Comparison of ENCODE assay signal across 1 cellular context in the genomic region with DNA sequence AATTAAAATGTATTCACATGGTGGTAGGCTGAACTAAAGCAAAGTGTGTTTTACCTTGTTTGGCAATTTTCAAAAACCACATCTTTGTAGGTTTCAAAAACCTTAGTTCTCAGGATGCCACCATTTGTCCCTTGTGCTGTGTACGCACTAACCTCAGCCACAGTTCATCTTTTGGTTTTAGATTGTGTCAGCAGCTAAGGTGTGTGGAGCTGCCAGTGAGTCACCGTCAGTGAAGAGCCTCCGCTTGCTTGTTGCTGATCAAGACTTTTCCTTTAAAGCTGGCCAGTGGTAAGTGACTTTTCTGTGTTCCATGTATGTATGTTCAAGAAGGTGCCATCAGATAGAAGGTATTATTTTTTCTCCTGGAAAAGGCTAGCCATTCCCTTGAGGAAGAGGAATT.
TF ChIP-seq lines count a peak whose summit lies in the region.

No MANE protein-coding gene starts in this region.

TF ChIP-seq in HepG2, 621 proteins besides CTCF, POLR2A, EP300 and RAD21 (continued from another document):
- TF ChIP-seq, protein P1, sequence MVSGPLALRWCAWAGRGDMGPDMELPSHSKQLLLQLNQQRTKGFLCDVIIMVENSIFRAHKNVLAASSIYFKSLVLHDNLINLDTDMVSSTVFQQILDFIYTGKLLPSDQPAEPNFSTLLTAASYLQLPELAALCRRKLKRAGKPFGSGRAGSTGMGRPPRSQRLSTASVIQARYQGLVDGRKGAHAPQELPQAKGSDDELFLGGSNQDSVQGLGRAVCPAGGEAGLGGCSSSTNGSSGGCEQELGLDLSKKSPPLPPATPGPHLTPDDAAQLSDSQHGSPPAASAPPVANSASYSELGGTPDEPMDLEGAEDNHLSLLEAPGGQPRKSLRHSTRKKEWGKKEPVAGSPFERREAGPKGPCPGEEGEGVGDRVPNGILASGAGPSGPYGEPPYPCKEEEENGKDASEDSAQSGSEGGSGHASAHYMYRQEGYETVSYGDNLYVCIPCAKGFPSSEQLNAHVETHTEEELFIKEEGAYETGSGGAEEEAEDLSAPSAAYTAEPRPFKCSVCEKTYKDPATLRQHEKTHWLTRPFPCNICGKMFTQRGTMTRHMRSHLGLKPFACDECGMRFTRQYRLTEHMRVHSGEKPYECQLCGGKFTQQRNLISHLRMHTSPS (CRISPR knock-in tag; IDR thresholded peaks at IDR 0.05; ENCODE audit: low read depth): no peak
- TF ChIP-seq ZBTB1 (CRISPR knock-in tag; IDR thresholded peaks at IDR 0.05; ENCODE audit: borderline replicate concordance): no peak
